In genomic region chr2:171811229-171811628, GRCh38 we compare ENCODE assay signal across 9 cellular contexts.
DNase-seq lines count a peak whose midpoint lies in the region; ATAC-seq and TF ChIP-seq lines count a peak whose summit lies in the region.
"Had no signal": no experiment of that assay in that cellular context is flagged by ENCODE, and none has a peak within 500 bp of the region (broad histone marks: within the 10 kb centered on the region; RNA-seq: fewer than 3 reads in every experiment).

No MANE protein-coding gene starts in this region.

- no peaks in the 10 kb centered on the region for H3K27me3 ChIP-seq in Panc1 (ENCODE audit: control insufficient read depth, insufficient read depth, low read length)

- no peaks in the 10 kb centered on the region for H3K4me1 ChIP-seq in Panc1 (ENCODE audit: control insufficient read depth, insufficient read depth, low read length)

- no peaks in the 10 kb centered on the region for H3K9me3 ChIP-seq in Panc1 (ENCODE audit: control insufficient read depth, insufficient read depth, low read depth, low read length)

- no peak overlapping the region for H3K27ac Mint-ChIP-seq in T-helper 2 cell treated with Interferon-gamma antibody and Interleukin-4, amounts not matched to agents 5 μg/mL and 100 μg/mL, for 36 hours
- H3K27ac Mint-ChIP-seq: activated naive CD8-positive, alpha-beta T cell treated with anti-CD3 and anti-CD28 coated beads, Interleukin-2, amount 10 ng/mL, durations not matched to agents 7 days and 5 days had no signal

- no peaks in the 10 kb centered on the region for H3K9me3 Mint-ChIP-seq in T-helper 2 cell treated with Interferon-gamma antibody and Interleukin-4, amounts not matched to agents 5 μg/mL and 100 μg/mL, for 36 hours
- H3K9me3 Mint-ChIP-seq: activated naive CD8-positive, alpha-beta T cell treated with anti-CD3 and anti-CD28 coated beads, Interleukin-2, amount 10 ng/mL, durations not matched to agents 7 days and 5 days had no signal

- TF ChIP-seq CTCF in Panc1 (IDR thresholded peaks at IDR 0.05): peak; percentile 58; the same call in 1 of the 2 replicates
- TF ChIP-seq CTCF in foreskin fibroblast (IDR thresholded peaks at IDR 0.05; ENCODE audit: low read depth, low read length): peak; percentile 25

- H3K4me1 Mint-ChIP-seq in T-helper 2 cell treated with Interferon-gamma antibody and Interleukin-4, amounts not matched to agents 5 μg/mL and 100 μg/mL, for 36 hours (ENCODE audit: low read depth): no peaks in the 10 kb centered on the region

- peaks cover 24% of the 10 kb centered on the region for H3K36me3 Mint-ChIP-seq in T-helper 2 cell treated with Interferon-gamma antibody and Interleukin-4, amounts not matched to agents 5 μg/mL and 100 μg/mL, for 36 hours (ENCODE audit: low read depth)

- H3K4me3 Mint-ChIP-seq in T-helper 2 cell treated with Interferon-gamma antibody and Interleukin-4, amounts not matched to agents 5 μg/mL and 100 μg/mL, for 36 hours: no peak overlapping the region
- H3K4me3 Mint-ChIP-seq: activated naive CD8-positive, alpha-beta T cell treated with anti-CD3 and anti-CD28 coated beads, Interleukin-2, amount 10 ng/mL, durations not matched to agents 7 days and 5 days had no signal

- POLR2A ChIA-PET in Panc1 (lab: Charles Lee): no interaction called here

- H3K4me3 ChIP-seq in Panc1 (ENCODE audit: low read depth in 2 of 2, low read length in 2 of 2): no peak overlapping the region
- H3K4me3 ChIP-seq in foreskin fibroblast (ENCODE audit: low read depth in 1 of 2, low read length in 2 of 2): no peak overlapping the region

- BruUV-seq in Panc1 (replicated peaks; lab: Mats Ljungman, UMichigan): no TSS peak

- in situ Hi-C loops in Panc1 (cut with HindIII; ENCODE audit: low pct_unique_long_range_greater_than_20kb, low sequenced_read_pairs): no loop called here

- ATAC-seq in Panc1 (peak; percentile 76), HG03139 (IDR thresholded peaks at IDR 0.05; ENCODE audit: unreplicated experiment) (no peak), HG03354 (IDR thresholded peaks at IDR 0.05; ENCODE audit: poor library complexity, severe bottlenecking, unreplicated experiment) (no peak)

- intact Hi-C loops in Panc1 (cut with micrococcal nuclease; ENCODE audit: unreplicated experiment): loop anchor here (2.0 kb wide), 1 partner anchor 296 kb away; no protein-coding TSS in a partner anchor
- intact Hi-C loops in posterior cingulate gyrus (cut with DNase I): loop anchor here (5.0 kb wide), 1 partner anchor 291 kb away; the partner anchor contains the start of gene DLX2

- DNase-seq in AG08395 (ENCODE audit: low spot score): peak; percentile 22
- peak; percentile 30 for DNase-seq in HCEC 1CT
- DNase-seq in Panc1 (ENCODE audit: low read depth, low spot score): peak; percentile 7
- peak; percentile 29 to 62 for DNase-seq in foreskin fibroblast
- DNase-seq in T-helper 2 cell treated with Interferon-gamma antibody and Interleukin-4, amounts not matched to agents 5 μg/mL and 100 μg/mL, for 36 hours (ENCODE audit: low spot score): no peak
- DNase-seq in posterior cingulate gyrus: no peak
- DNase-seq: activated naive CD8-positive, alpha-beta T cell treated with anti-CD3 and anti-CD28 coated beads, Interleukin-2, amount 10 ng/mL, durations not matched to agents 7 days and 5 days had no signal

- no peak overlapping the region for H3K27ac ChIP-seq in Panc1 (ENCODE audit: low read length)

- H3K36me3 ChIP-seq in Panc1 (ENCODE audit: control insufficient read depth, insufficient read depth, low read length): 0 out of 2 replicates have a peak, but pooled peaks cover 3% of the 10 kb centered on the region

- no peaks in the 10 kb centered on the region for H3K27me3 Mint-ChIP-seq in T-helper 2 cell treated with Interferon-gamma antibody and Interleukin-4, amounts not matched to agents 5 μg/mL and 100 μg/mL, for 36 hours (ENCODE audit: low read depth)
- H3K27me3 Mint-ChIP-seq: activated naive CD8-positive, alpha-beta T cell treated with anti-CD3 and anti-CD28 coated beads, Interleukin-2, amount 10 ng/mL, durations not matched to agents 7 days and 5 days had no signal

- CTCF ChIA-PET in Panc1 (lab: Charles Lee): interaction anchor here (2.0 kb wide), 1 partner anchor 295 kb away, joined by 9 read pairs; no protein-coding TSS in a partner anchor

Comparison
In these comparisons a context has a peak if more than half of its experiments do, and no peak if none do; other contexts are left out.
1. DNase-seq: peak in AG08395 (single experiment), HCEC 1CT (single experiment), Panc1 (single experiment) and foreskin fibroblast (2 of 2); none in T-helper 2 cell treated with Interferon-gamma antibody and Interleukin-4, amounts not matched to agents 5 μg/mL and 100 μg/mL, for 36 hours (single experiment) and posterior cingulate gyrus (0 of 10).